ENCODE assay signal across 8 cellular contexts in the genomic region with DNA sequence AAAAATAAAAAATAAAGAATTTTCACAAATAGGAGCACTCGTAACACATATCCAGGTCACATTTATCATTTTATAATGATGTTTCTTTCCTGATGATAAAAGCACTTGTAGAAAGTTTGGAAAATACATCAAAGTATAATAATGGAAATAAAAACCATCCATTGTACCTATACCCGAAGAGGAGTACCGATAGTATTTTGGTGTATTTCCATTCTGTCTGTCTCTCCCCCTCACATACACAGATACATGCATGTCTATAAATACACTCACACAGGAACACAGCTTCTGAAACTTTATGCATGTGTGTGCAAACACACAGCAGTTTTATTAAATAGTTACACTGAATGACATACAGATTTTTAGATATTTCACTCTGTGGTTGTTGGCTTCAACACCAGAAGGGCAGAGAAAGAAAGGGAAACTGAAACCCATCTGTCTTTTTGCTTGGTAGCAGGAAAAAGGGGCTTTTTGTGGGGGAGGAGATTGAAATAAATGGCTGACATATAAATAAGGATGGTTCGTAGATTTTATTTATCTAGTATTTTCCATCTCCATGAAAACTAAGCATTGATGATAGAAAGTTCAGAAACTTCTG.
DNase-seq lines count a peak whose midpoint lies in the region; ATAC-seq, FAIRE-seq and TF ChIP-seq lines count a peak whose summit lies in the region.

No MANE protein-coding gene starts in this region.

- H2BK12ac ChIP-seq in neuronal stem cell (ENCODE audit: low read length), result no peak overlapping the region

- H3K9ac ChIP-seq in SU-DHL-6 (ENCODE audit: low read length) (no peak overlapping the region), neuronal stem cell (ENCODE audit: low read depth, low read length, poor library complexity) (no peak overlapping the region)

- H2BK5ac ChIP-seq in neuronal stem cell (ENCODE audit: low read length), result no peak overlapping the region

- H2BK15ac ChIP-seq in neuronal stem cell (ENCODE audit: low read length), result no peak overlapping the region

- H3K14ac ChIP-seq in neuronal stem cell (ENCODE audit: low read length), result no peak overlapping the region

- no peak for TF ChIP-seq POLR2A in GM12891 (IDR thresholded peaks at IDR 0.05; ENCODE audit: low read depth, low read length)
- TF ChIP-seq POLR2A in prostate gland (IDR thresholded peaks at IDR 0.05), result no peak

- no peak overlapping the region for H3K4ac ChIP-seq in neuronal stem cell (ENCODE audit: low read length)

- no peak overlapping the region for H4K8ac ChIP-seq in neuronal stem cell (ENCODE audit: low read depth, low read length)

- H2BK120ac ChIP-seq in neuronal stem cell (ENCODE audit: low read depth, low read length), result no peak overlapping the region

- TF ChIP-seq CTCF in SU-DHL-6 (IDR thresholded peaks at IDR 0.05; ENCODE audit: insufficient read depth, low read length, poor library complexity, severe bottlenecking) (no peak), prostate gland (IDR thresholded peaks at IDR 0.05) (no peak)

- peak; percentile 44 for ATAC-seq in GM21825 (IDR thresholded peaks at IDR 0.05; ENCODE audit: unreplicated experiment)

- 67% methylated on average over 4 of the region's 4 CpGs for WGBS in prostate gland
- WGBS in neuronal stem cell (ENCODE audit: extremely low coverage in 2 of 2, insufficient read length in 2 of 2, insufficient replicate concordance in 1 of 2), 2 donors, result no CpG with 5 or more reads among the region's 4 CpGs

- H3K36me3 ChIP-seq in SU-DHL-6 (ENCODE audit: low read length) (no peaks in the 10 kb centered on the region), prostate gland (no peaks in the 10 kb centered on the region), neuronal stem cell (replicated peaks in 1 of 2; ENCODE audit: control insufficient read depth in 2 of 2, insufficient read depth in 2 of 2, low read length in 2 of 2) (peaks cover 0 to 18% of the 10 kb centered on the region in 2 donors)

- H3K9me2 ChIP-seq in SU-DHL-6 (replicated peaks; ENCODE audit: insufficient read depth, low read length), result no peaks in the 10 kb centered on the region

- no peaks in the 10 kb centered on the region for H3K79me1 ChIP-seq in neuronal stem cell (ENCODE audit: low read depth, low read length)

- H4K20me1 ChIP-seq in SU-DHL-6 (ENCODE audit: low read depth, low read length), result no peaks in the 10 kb centered on the region; the same call in 1 of the 2 replicates

- peaks cover 18% of the 10 kb centered on the region; the same call in 1 of the 2 replicates for H3K79me2 ChIP-seq in SU-DHL-6 (ENCODE audit: insufficient read depth, low read length)

- no peak overlapping the region for H3K18ac ChIP-seq in neuronal stem cell (ENCODE audit: low read length)

- DNase-seq in GM12891 (ENCODE audit: insufficient read length, low spot score) (no peak), lung microvascular endothelial cell (ENCODE audit: low read depth in 2 of 2) (peak; percentile 63 to 69), prostate gland (ENCODE audit: low spot score) (no peak), head of caudate nucleus (no peak), neuronal stem cell (ENCODE audit: low spot score) (no peak), frontal cortex (ENCODE audit: low spot score in 2 of 2) (no peak)

- H3K23ac ChIP-seq in neuronal stem cell (ENCODE audit: low read depth, low read length, poor library complexity), result no peak overlapping the region

- no peak overlapping the region for H4K91ac ChIP-seq in neuronal stem cell (ENCODE audit: low read depth, low read length, poor library complexity)

- no peaks in the 10 kb centered on the region for H3K27me3 ChIP-seq in SU-DHL-6 (ENCODE audit: low read length)
- no peaks in the 10 kb centered on the region for H3K27me3 ChIP-seq in prostate gland (replicated peaks; ENCODE audit: insufficient read depth)
- H3K27me3 ChIP-seq in neuronal stem cell (ENCODE audit: control insufficient read depth in 3 of 3, insufficient read depth in 3 of 3, low read depth in 1 of 3, low read length in 3 of 3), result no peaks in the 10 kb centered on the region

- peak overlapping the region; percentile 66 for H3K4me2 ChIP-seq in SU-DHL-6 (ENCODE audit: low read depth, low read length, poor library complexity, severe bottlenecking)
- H3K4me2 ChIP-seq in neuronal stem cell (ENCODE audit: insufficient read depth, low read length, poor library complexity, severe bottlenecking), result no peak overlapping the region

- H3K4me3 ChIP-seq in SU-DHL-6 (ENCODE audit: insufficient read depth, low read length, poor library complexity, severe bottlenecking) (no peak overlapping the region), prostate gland (no peak overlapping the region), neuronal stem cell (ENCODE audit: low read length in 2 of 2) (no peak overlapping the region)

- H2AK5ac ChIP-seq in neuronal stem cell (ENCODE audit: low read depth, low read length), result no peak overlapping the region

- H3K9me3 ChIP-seq in SU-DHL-6 (ENCODE audit: insufficient read depth, low read length), result no peaks in the 10 kb centered on the region
- no peaks in the 10 kb centered on the region for H3K9me3 ChIP-seq in prostate gland
- H3K9me3 ChIP-seq in neuronal stem cell (replicated peaks in 1 of 2; ENCODE audit: control insufficient read depth in 2 of 2, insufficient read depth in 1 of 2, low read depth in 1 of 2, low read length in 2 of 2), result no peaks in the 10 kb centered on the region

- H3K4me1 ChIP-seq in prostate gland (replicated peaks) (peaks cover 4% of the 10 kb centered on the region), neuronal stem cell (ENCODE audit: control insufficient read depth in 2 of 2, insufficient read depth in 1 of 2, low read depth in 1 of 2, low read length in 2 of 2) (peaks cover 10 to 14% of the 10 kb centered on the region in 2 donors)

- peak; percentile 68 for FAIRE-seq in GM12891 (lab: Jason Lieb, UNC)
- no peak for FAIRE-seq in frontal cortex (lab: Jason Lieb, UNC)

- no peak overlapping the region for H2AFZ ChIP-seq in SU-DHL-6 (ENCODE audit: low read depth, low read length, severe bottlenecking)
- H2AFZ ChIP-seq in neuronal stem cell (ENCODE audit: low read length), result no peak overlapping the region

- peak overlapping the region; percentile 42 for H3K27ac ChIP-seq in SU-DHL-6 (ENCODE audit: low read depth, low read length)
- H3K27ac ChIP-seq in prostate gland, result no peak overlapping the region
- no peak overlapping the region for H3K27ac ChIP-seq in neuronal stem cell (replicated peaks; ENCODE audit: low read length)

- intact Hi-C loops in prostate gland (cut with DNase I), result no loop called here
- intact Hi-C loops in head of caudate nucleus (cut with DNase I), result no loop called here

- H3F3A ChIP-seq in SU-DHL-6 (ENCODE audit: insufficient read depth), result no peaks in the 10 kb centered on the region

TF ChIP-seq in GM12891, 5 proteins besides CTCF, POLR2A, EP300 and RAD21:
- no peak for TF ChIP-seq PAX5 (IDR thresholded peaks at IDR 0.05; ENCODE audit: insufficient read depth, low read length, severe bottlenecking)

Comparison
In these comparisons a context has a peak if more than half of its experiments do, and no peak if none do; other contexts are left out.
1. DNase-seq: peak in lung microvascular endothelial cell (2 of 2); none in GM12891 (single experiment), prostate gland (single experiment), head of caudate nucleus (0 of 42), neuronal stem cell (single experiment) and frontal cortex (0 of 2).